In genomic region chr6:3841066-3841454, GRCh38 we compare ENCODE assay signal across 1 cellular context.
TF ChIP-seq lines count a peak whose summit lies in the region.

No MANE protein-coding gene starts in this region.

TF ChIP-seq in HepG2, 621 proteins besides CTCF, POLR2A, EP300 and RAD21 (continued from another document and continues in another):
- TF ChIP-seq REST (IDR thresholded peaks at IDR 0.05; ENCODE audit: borderline replicate concordance in 1 of 2, low read depth in 1 of 2, low read length in 2 of 2), result peak in 1 of 2 experiments; percentile 73; a peak in 2 of 4 replicates
- no peak for TF ChIP-seq ZNF615 (CRISPR knock-in tag; IDR thresholded peaks at IDR 0.05; ENCODE audit: borderline replicate concordance)
- no peak for TF ChIP-seq SNAPC2 (CRISPR knock-in tag; IDR thresholded peaks at IDR 0.05)
- peak; percentile 75 for TF ChIP-seq YY1 (IDR thresholded peaks at IDR 0.05; ENCODE audit: insufficient read depth, insufficient replicate concordance, low read depth, low read length)
- 0 out of 2 replicates have a peak, but pooled peaks have one; percentile 61 for TF ChIP-seq ZNF670 (CRISPR knock-in tag; IDR thresholded peaks at IDR 0.05; ENCODE audit: borderline replicate concordance)
- TF ChIP-seq ZHX2 (IDR thresholded peaks at IDR 0.05; ENCODE audit: low read depth), result peak; percentile 84
- TF ChIP-seq ZHX2 (CRISPR knock-in tag; IDR thresholded peaks at IDR 0.05; ENCODE audit: borderline replicate concordance), result 0 out of 2 replicates have a peak, but pooled peaks have one; percentile 7
- TF ChIP-seq IKZF4 (CRISPR knock-in tag; IDR thresholded peaks at IDR 0.05; ENCODE audit: borderline replicate concordance, low read depth, not compliant biosample characterization), result no peak
- TF ChIP-seq AHR (CRISPR knock-in tag; IDR thresholded peaks at IDR 0.05), result no peak
- TF ChIP-seq NFIC (IDR thresholded peaks at IDR 0.05; ENCODE audit: low read length), result peak; percentile 82
- no peak; the same call in 1 of the 2 replicates for TF ChIP-seq SPEN (CRISPR knock-in tag; IDR thresholded peaks at IDR 0.05; ENCODE audit: low read depth)
- TF ChIP-seq ZKSCAN5 (CRISPR knock-in tag; IDR thresholded peaks at IDR 0.05), result no peak
- TF ChIP-seq, protein P1, sequence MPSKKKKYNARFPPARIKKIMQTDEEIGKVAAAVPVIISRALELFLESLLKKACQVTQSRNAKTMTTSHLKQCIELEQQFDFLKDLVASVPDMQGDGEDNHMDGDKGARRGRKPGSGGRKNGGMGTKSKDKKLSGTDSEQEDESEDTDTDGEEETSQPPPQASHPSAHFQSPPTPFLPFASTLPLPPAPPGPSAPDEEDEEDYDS (CRISPR knock-in tag; IDR thresholded peaks at IDR 0.05), result peak; percentile 79
- TF ChIP-seq, protein P2, sequence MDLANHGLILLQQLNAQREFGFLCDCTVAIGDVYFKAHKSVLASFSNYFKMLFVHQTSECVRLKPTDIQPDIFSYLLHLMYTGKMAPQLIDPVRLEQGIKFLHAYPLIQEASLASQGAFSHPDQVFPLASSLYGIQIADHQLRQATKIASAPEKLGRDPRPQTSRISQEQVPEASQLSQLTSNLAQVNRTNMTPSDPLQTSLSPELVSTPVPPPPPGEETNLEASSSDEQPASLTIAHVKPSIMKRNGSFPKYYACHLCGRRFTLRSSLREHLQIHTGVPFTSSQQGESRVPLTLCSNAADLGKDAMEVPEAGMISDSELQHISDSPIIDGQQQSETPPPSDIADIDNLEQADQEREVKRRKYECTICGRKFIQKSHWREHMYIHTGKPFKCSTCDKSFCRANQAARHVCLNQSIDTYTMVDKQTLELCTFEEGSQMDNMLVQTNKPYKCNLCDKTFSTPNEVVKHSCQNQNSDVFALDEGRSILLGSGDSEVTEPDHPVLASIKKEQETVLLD (CRISPR knock-in tag; IDR thresholded peaks at IDR 0.05; ENCODE audit: low read depth), result no peak
- peak in 1 of 2 experiments; percentile 85; a peak in 2 of 4 replicates for TF ChIP-seq ATF4 (CRISPR knock-in tag; IDR thresholded peaks at IDR 0.05)
- peak; percentile 75; the same call in 1 of the 2 replicates for TF ChIP-seq ZNF652 (CRISPR knock-in tag; IDR thresholded peaks at IDR 0.05; ENCODE audit: borderline replicate concordance, low read depth)
- no peak for TF ChIP-seq HNRNPL (IDR thresholded peaks at IDR 0.05; ENCODE audit: low read depth, low read length)
- TF ChIP-seq RFX3 (CRISPR knock-in tag; IDR thresholded peaks at IDR 0.05), result no peak
- no peak for TF ChIP-seq ZNF605 (CRISPR knock-in tag; IDR thresholded peaks at IDR 0.05)
- peak; percentile 74; the same call in 1 of the 2 replicates for TF ChIP-seq RERE (CRISPR knock-in tag; IDR thresholded peaks at IDR 0.05; ENCODE audit: low read depth)
- TF ChIP-seq, protein P3, sequence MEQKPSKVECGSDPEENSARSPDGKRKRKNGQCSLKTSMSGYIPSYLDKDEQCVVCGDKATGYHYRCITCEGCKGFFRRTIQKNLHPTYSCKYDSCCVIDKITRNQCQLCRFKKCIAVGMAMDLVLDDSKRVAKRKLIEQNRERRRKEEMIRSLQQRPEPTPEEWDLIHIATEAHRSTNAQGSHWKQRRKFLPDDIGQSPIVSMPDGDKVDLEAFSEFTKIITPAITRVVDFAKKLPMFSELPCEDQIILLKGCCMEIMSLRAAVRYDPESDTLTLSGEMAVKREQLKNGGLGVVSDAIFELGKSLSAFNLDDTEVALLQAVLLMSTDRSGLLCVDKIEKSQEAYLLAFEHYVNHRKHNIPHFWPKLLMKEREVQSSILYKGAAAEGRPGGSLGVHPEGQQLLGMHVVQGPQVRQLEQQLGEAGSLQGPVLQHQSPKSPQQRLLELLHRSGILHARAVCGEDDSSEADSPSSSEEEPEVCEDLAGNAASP (CRISPR knock-in tag; IDR thresholded peaks at IDR 0.05; ENCODE audit: borderline replicate concordance), result peak; percentile 87
- no peak for TF ChIP-seq SOX6 (IDR thresholded peaks at IDR 0.05)
- peak; percentile 86 for TF ChIP-seq SOX6 (CRISPR knock-in tag; IDR thresholded peaks at IDR 0.05)
- TF ChIP-seq KLF12 (CRISPR knock-in tag; IDR thresholded peaks at IDR 0.05; ENCODE audit: borderline replicate concordance), result no peak
- TF ChIP-seq ZNF646 (CRISPR knock-in tag; IDR thresholded peaks at IDR 0.05), result peak; percentile 67
- TF ChIP-seq CREM (IDR thresholded peaks at IDR 0.05), result peak; percentile 60
- TF ChIP-seq CREM (CRISPR knock-in tag; IDR thresholded peaks at IDR 0.05), result no peak
